16 cellular contexts compared by ENCODE assay signal in the genomic region with DNA sequence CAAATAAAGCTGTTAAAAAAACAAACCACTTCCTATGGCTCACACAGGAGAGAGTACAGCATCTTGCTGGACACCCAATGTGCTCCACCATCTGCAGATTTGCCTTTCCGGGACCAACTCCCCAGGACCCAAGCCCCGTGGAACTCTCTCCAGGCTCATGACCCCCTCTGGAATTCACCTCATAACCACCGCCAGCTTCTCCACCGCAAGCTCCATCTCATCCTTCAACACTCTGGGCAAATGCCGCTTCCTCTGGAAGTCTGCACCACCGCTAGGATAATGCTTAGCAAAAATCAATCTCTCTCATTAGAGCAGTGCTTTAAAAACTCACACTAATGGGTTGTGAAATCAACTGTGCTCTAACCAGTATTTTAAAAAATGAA.
DNase-seq lines count a peak whose midpoint lies in the region; ATAC-seq and TF ChIP-seq lines count a peak whose summit lies in the region.
"Had no signal": no experiment of that assay in that cellular context is flagged by ENCODE, and none has a peak within 500 bp of the region (broad histone marks: within the 10 kb centered on the region; RNA-seq: fewer than 3 reads in every experiment).

No MANE protein-coding gene starts in this region.

- CTCF ChIA-PET in activated CD8-positive, alpha-beta memory T cell treated with anti-CD3 and anti-CD28 coated beads, Interleukin-2, amount 10 ng/mL, durations not matched to agents 7 days and 5 days (lab: Charles Lee), result no interaction called here
- CTCF ChIA-PET in activated naive CD4-positive, alpha-beta T cell treated with anti-CD3 and anti-CD28 coated beads, Interleukin-2, amount 10 ng/mL, durations not matched to agents 7 days and 5 days (lab: Charles Lee), result no interaction called here

- H3K4me3 ChIP-seq in coronary artery (no peak overlapping the region), thymus (ENCODE audit: low read length) (peak overlapping the region; percentile 38)

- no peaks in the 10 kb centered on the region for H3K9me3 Mint-ChIP-seq in activated CD8-positive, alpha-beta memory T cell treated with anti-CD3 and anti-CD28 coated beads, Interleukin-2, amount 10 ng/mL, durations not matched to agents 7 days and 5 days (ENCODE audit: low read depth)
- peaks cover 3% of the 10 kb centered on the region for H3K9me3 Mint-ChIP-seq in nephron
- H3K9me3 Mint-ChIP-seq in activated naive CD4-positive, alpha-beta T cell treated with anti-CD3 and anti-CD28 coated beads, Interleukin-2, amount 10 ng/mL, durations not matched to agents 7 days and 5 days, result no peaks in the 10 kb centered on the region

- H3K27me3 ChIP-seq in thymus (ENCODE audit: control insufficient read depth, insufficient read depth), result no peaks in the 10 kb centered on the region

- peaks cover 20% of the 10 kb centered on the region for H3K27me3 Mint-ChIP-seq in activated CD8-positive, alpha-beta memory T cell treated with anti-CD3 and anti-CD28 coated beads, Interleukin-2, amount 10 ng/mL, durations not matched to agents 7 days and 5 days
- peaks cover 10% of the 10 kb centered on the region for H3K27me3 Mint-ChIP-seq in nephron (ENCODE audit: low read depth)
- H3K27me3 Mint-ChIP-seq in activated naive CD4-positive, alpha-beta T cell treated with anti-CD3 and anti-CD28 coated beads, Interleukin-2, amount 10 ng/mL, durations not matched to agents 7 days and 5 days, result peaks cover 48% of the 10 kb centered on the region

- H3K36me3 Mint-ChIP-seq in activated CD8-positive, alpha-beta memory T cell treated with anti-CD3 and anti-CD28 coated beads, Interleukin-2, amount 10 ng/mL, durations not matched to agents 7 days and 5 days, result no peaks in the 10 kb centered on the region
- H3K36me3 Mint-ChIP-seq in nephron (ENCODE audit: low read depth), result no peaks in the 10 kb centered on the region
- no peaks in the 10 kb centered on the region for H3K36me3 Mint-ChIP-seq in activated naive CD4-positive, alpha-beta T cell treated with anti-CD3 and anti-CD28 coated beads, Interleukin-2, amount 10 ng/mL, durations not matched to agents 7 days and 5 days
- H3K36me3 Mint-ChIP-seq: CD4-positive, alpha-beta memory T cell had no signal

- no peak overlapping the region for H3K4me3 Mint-ChIP-seq in activated CD8-positive, alpha-beta memory T cell treated with anti-CD3 and anti-CD28 coated beads, Interleukin-2, amount 10 ng/mL, durations not matched to agents 7 days and 5 days
- no peak overlapping the region for H3K4me3 Mint-ChIP-seq in nephron
- no peak overlapping the region for H3K4me3 Mint-ChIP-seq in activated naive CD4-positive, alpha-beta T cell treated with anti-CD3 and anti-CD28 coated beads, Interleukin-2, amount 10 ng/mL, durations not matched to agents 7 days and 5 days
- H3K4me3 Mint-ChIP-seq: CD4-positive, alpha-beta memory T cell; HFFc6 had no signal

- H3K9me3 ChIP-seq in thymus (ENCODE audit: control insufficient read depth), result no peaks in the 10 kb centered on the region

- no peaks in the 10 kb centered on the region for H3K4me1 Mint-ChIP-seq in activated CD8-positive, alpha-beta memory T cell treated with anti-CD3 and anti-CD28 coated beads, Interleukin-2, amount 10 ng/mL, durations not matched to agents 7 days and 5 days
- peaks cover 37% of the 10 kb centered on the region for H3K4me1 Mint-ChIP-seq in nephron
- peaks cover 5% of the 10 kb centered on the region for H3K4me1 Mint-ChIP-seq in activated naive CD4-positive, alpha-beta T cell treated with anti-CD3 and anti-CD28 coated beads, Interleukin-2, amount 10 ng/mL, durations not matched to agents 7 days and 5 days
- H3K4me1 Mint-ChIP-seq: CD4-positive, alpha-beta memory T cell had no signal

- TF ChIP-seq CTCF in coronary artery (IDR thresholded peaks at IDR 0.05) (no peak), nephron (IDR thresholded peaks at IDR 0.05; ENCODE audit: unreplicated experiment in 3 of 3) (no peak)

- H3K4me1 ChIP-seq in thymus (ENCODE audit: control insufficient read depth, insufficient read depth, low read length), result peaks cover 67% of the 10 kb centered on the region

- ATAC-seq in activated CD8-positive, alpha-beta memory T cell treated with anti-CD3 and anti-CD28 coated beads, Interleukin-2, amount 10 ng/mL, durations not matched to agents 7 days and 5 days, result no peak
- no peak for ATAC-seq in HG03159 (IDR thresholded peaks at IDR 0.05; ENCODE audit: unreplicated experiment)

- H3K27ac Mint-ChIP-seq in activated CD8-positive, alpha-beta memory T cell treated with anti-CD3 and anti-CD28 coated beads, Interleukin-2, amount 10 ng/mL, durations not matched to agents 7 days and 5 days, result no peak overlapping the region
- peak overlapping the region; percentile 17 to 41 (median 36) for H3K27ac Mint-ChIP-seq in nephron
- no peak overlapping the region for H3K27ac Mint-ChIP-seq in activated naive CD4-positive, alpha-beta T cell treated with anti-CD3 and anti-CD28 coated beads, Interleukin-2, amount 10 ng/mL, durations not matched to agents 7 days and 5 days
- H3K27ac Mint-ChIP-seq: CD4-positive, alpha-beta memory T cell; HFFc6 had no signal

- peak; percentile 36 for DNase-seq in activated CD8-positive, alpha-beta memory T cell treated with anti-CD3 and anti-CD28 coated beads, Interleukin-2, amount 10 ng/mL, durations not matched to agents 7 days and 5 days
- no peak for DNase-seq in activated CD8-positive, alpha-beta memory T cell treated with anti-CD3 and anti-CD28 coated beads, Interleukin-2, amount 50 U/mL, for 4 hours
- peak; percentile 22 for DNase-seq in coronary artery (ENCODE audit: low spot score)
- no peak for DNase-seq in activated naive CD4-positive, alpha-beta T cell treated with anti-CD3 and anti-CD28 coated beads, Interleukin-2, amount 10 ng/mL, durations not matched to agents 7 days and 5 days
- no peak for DNase-seq in activated naive CD4-positive, alpha-beta T cell treated with Interleukin-2 at 50 U/mL for 16 hours
- DNase-seq: AML-193; C1 segment of cervical spinal cord; CD4-positive, alpha-beta memory T cell; DMS79; GDM1; HCEC 1CT; HFFc6 had no signal

- peaks cover 3% of the 10 kb centered on the region for H3K36me3 ChIP-seq in thymus (ENCODE audit: control insufficient read depth, insufficient read depth)

- H3K27ac ChIP-seq in coronary artery (no peak overlapping the region), thymus (ENCODE audit: low read depth) (no peak overlapping the region)
- H3K27ac ChIP-seq: 22Rv1 had no signal

- 96% methylated on average over 6 of the region's 6 CpGs for WGBS in thymus

Comparison
In these comparisons a context has a peak if more than half of its experiments do, and no peak if none do; other contexts are left out.
1. DNase-seq: peak in activated CD8-positive, alpha-beta memory T cell treated with anti-CD3 and anti-CD28 coated beads, Interleukin-2, amount 10 ng/mL, durations not matched to agents 7 days and 5 days (single experiment) and coronary artery (single experiment); none in activated CD8-positive, alpha-beta memory T cell treated with anti-CD3 and anti-CD28 coated beads, Interleukin-2, amount 50 U/mL, for 4 hours (single experiment), activated naive CD4-positive, alpha-beta T cell treated with anti-CD3 and anti-CD28 coated beads, Interleukin-2, amount 10 ng/mL, durations not matched to agents 7 days and 5 days (single experiment) and activated naive CD4-positive, alpha-beta T cell treated with Interleukin-2 at 50 U/mL for 16 hours (single experiment).
2. H3K27ac Mint-ChIP-seq: peak in nephron (3 of 3); none in activated CD8-positive, alpha-beta memory T cell treated with anti-CD3 and anti-CD28 coated beads, Interleukin-2, amount 10 ng/mL, durations not matched to agents 7 days and 5 days (single experiment) and activated naive CD4-positive, alpha-beta T cell treated with anti-CD3 and anti-CD28 coated beads, Interleukin-2, amount 10 ng/mL, durations not matched to agents 7 days and 5 days (single experiment).